In genomic region chr15:52295421-52295991, GRCh38 we compare ENCODE assay signal across 8 cellular contexts. TPM values are rescaled to one million over a fixed set of nuclear protein-coding genes. Genes with fewer than 3 reads are reported as not detected.
DNase-seq lines count a peak whose midpoint lies in the region; ATAC-seq, FAIRE-seq and TF ChIP-seq lines count a peak whose summit lies in the region.

Gene MYO5C (minus strand): TSS chr15:52295804. CDS start chr15:52295636, 168 bp downstream.

- POLR2A ChIA-PET in CD8-positive, alpha-beta T cell (lab: Charles Lee), result no interaction called here

- H3K36me3 Mint-ChIP-seq in CD8-positive, alpha-beta T cell, result no peaks in the 10 kb centered on the region
- H3K36me3 Mint-ChIP-seq in type B pancreatic cell, result no peaks in the 10 kb centered on the region

- H3K36me3 ChIP-seq in CD8-positive, alpha-beta T cell (ENCODE audit: insufficient read depth, low read length), result no peaks in the 10 kb centered on the region
- no peaks in the 10 kb centered on the region for H3K36me3 ChIP-seq in endocrine pancreas (ENCODE audit: control insufficient read depth, insufficient read depth, low read length)

- no peaks in the 10 kb centered on the region for H3K9me3 ChIP-seq in CD8-positive, alpha-beta T cell (ENCODE audit: low read length)
- no peaks in the 10 kb centered on the region for H3K9me3 ChIP-seq in endocrine pancreas (ENCODE audit: control insufficient read depth, low read length)

- no peaks in the 10 kb centered on the region for H3K9me3 Mint-ChIP-seq in CD8-positive, alpha-beta T cell
- no peaks in the 10 kb centered on the region for H3K9me3 Mint-ChIP-seq in type B pancreatic cell

- peaks cover 4% of the 10 kb centered on the region for H3K4me1 Mint-ChIP-seq in CD8-positive, alpha-beta T cell (ENCODE audit: low read depth)
- peaks cover 6% of the 10 kb centered on the region for H3K4me1 Mint-ChIP-seq in type B pancreatic cell (ENCODE audit: unreplicated experiment)

- peak in 1 of 7 experiments; percentile 31 for DNase-seq in CD8-positive, alpha-beta T cell
- DNase-seq in HTR-8/SVneo (ENCODE audit: insufficient read length, low spot score) (peak; percentile 73), RPMI7951 (ENCODE audit: low read depth) (peak; percentile 36), mesenteric fat pad (ENCODE audit: low spot score) (no peak), type B pancreatic cell (ENCODE audit: extremely low spot score, unreplicated experiment) (peak; percentile 84)

- CTCF ChIA-PET in CD8-positive, alpha-beta T cell (lab: Charles Lee), result no interaction called here

- H3K27me3 Mint-ChIP-seq in CD8-positive, alpha-beta T cell (ENCODE audit: low read depth), result peaks cover 35% of the 10 kb centered on the region
- H3K27me3 Mint-ChIP-seq in type B pancreatic cell, result peaks cover 19% of the 10 kb centered on the region

- peaks cover 11% of the 10 kb centered on the region for H3K4me1 ChIP-seq in CD8-positive, alpha-beta T cell (ENCODE audit: insufficient read depth, low read length)
- H3K4me1 ChIP-seq in endocrine pancreas (ENCODE audit: control insufficient read depth, insufficient read depth, low read length), result peaks cover 9% of the 10 kb centered on the region

- H3K27ac ChIP-seq in CD8-positive, alpha-beta T cell (ENCODE audit: low read depth, low read length), result no peak within 1 kb of the TSS

- intact Hi-C loops in CD8-positive, alpha-beta T cell (cut with DNase I, micrococcal nuclease), result no loop called here

- peak within 1 kb of the TSS; percentile 42 for H3K4me3 Mint-ChIP-seq in CD8-positive, alpha-beta T cell
- H3K4me3 Mint-ChIP-seq in type B pancreatic cell, result peak within 1 kb of the TSS; percentile 89

- H3K27me3 ChIP-seq in CD8-positive, alpha-beta T cell (ENCODE audit: insufficient read depth, low read length), result peaks cover 10% of the 10 kb centered on the region
- H3K27me3 ChIP-seq in endocrine pancreas (ENCODE audit: control insufficient read depth, insufficient read depth, low read length), result no peaks in the 10 kb centered on the region

- no peak for TF ChIP-seq CTCF in CD8-positive, alpha-beta T cell (IDR thresholded peaks at IDR 0.05)
- no peak for TF ChIP-seq CTCF in type B pancreatic cell (conservative IDR thresholded peaks at IDR 0.05)

- peak within 1 kb of the TSS; percentile 31 for H3K4me3 ChIP-seq in CD8-positive, alpha-beta T cell (ENCODE audit: low read depth, low read length)
- peak within 1 kb of the TSS; percentile 71 for H3K4me3 ChIP-seq in endocrine pancreas (ENCODE audit: control insufficient read depth, insufficient read depth, low read length)

- peak within 1 kb of the TSS; percentile 50 for H3K9ac ChIP-seq in endocrine pancreas (ENCODE audit: control insufficient read depth, insufficient read depth, low read length)

- FAIRE-seq in HTR-8/SVneo (lab: Jason Lieb, UNC), result peak; percentile 54

- H3K27ac Mint-ChIP-seq in CD8-positive, alpha-beta T cell, result no peak within 1 kb of the TSS
- peak within 1 kb of the TSS; percentile 69 for H3K27ac Mint-ChIP-seq in type B pancreatic cell

- no peak for ATAC-seq in CD8-positive, alpha-beta T cell
- ATAC-seq in GM18909 (IDR thresholded peaks at IDR 0.05; ENCODE audit: poor library complexity, unreplicated experiment), result no peak
- ATAC-seq in HG03442 (IDR thresholded peaks at IDR 0.05; ENCODE audit: unreplicated experiment), result no peak

RNA-seq across cellular contexts. Expression of gene MYO5C, which starts in this region (rescaled TPM):
- under 1 TPM; 0.24 to 0.31 TPM for total RNA-seq in CD8-positive, alpha-beta T cell
- total RNA-seq in RPMI7951 (2014; rRNA removed; shearing (Covaris generic)), result 1.2 and 1.3 TPM in 2 replicates
- 18.5 TPM for total RNA-seq in mesenteric fat pad
- 17.5 and 21.4 TPM in 2 replicates for total RNA-seq in type B pancreatic cell (ENCODE audit: low replicate concordance)
